In the genomic region with DNA sequence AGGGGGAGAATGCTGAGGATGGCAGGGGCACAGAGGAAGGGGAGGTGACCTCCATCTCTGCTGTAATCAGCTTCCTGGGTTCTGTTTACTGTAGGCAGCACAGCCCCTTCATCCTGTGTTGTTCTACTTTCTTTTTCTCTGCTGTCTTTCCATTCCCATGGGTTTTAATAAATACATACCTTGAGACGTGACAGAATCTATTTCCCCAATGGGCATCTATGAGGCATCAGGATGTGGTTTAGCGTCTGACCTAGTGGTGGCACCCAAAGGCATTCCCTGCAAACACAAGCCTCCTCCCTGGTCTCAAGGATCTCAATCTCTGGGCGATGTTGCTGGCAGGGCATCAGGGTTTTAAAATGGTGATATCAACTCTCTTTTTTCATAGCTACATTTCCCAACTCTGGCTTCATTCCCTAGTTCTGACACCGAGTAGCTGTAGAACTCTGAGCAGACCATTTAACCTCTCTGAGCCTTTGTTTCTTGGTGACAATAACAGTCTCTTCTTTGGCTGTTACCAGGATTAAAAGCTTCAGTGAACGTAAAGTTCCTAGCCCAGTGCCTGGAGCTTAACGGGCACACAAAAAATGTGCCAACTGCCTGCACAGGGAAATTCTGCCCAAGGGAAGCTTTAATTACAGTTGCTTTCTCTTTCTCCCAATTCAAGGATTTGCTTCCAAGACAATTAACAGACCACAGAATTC, we compare ENCODE assay signal across 8 cellular contexts.
A peak's percentile ranks its signal among the peaks of the same experiment; 100 is the strongest.
DNase-seq lines count a peak whose midpoint lies in the region; ATAC-seq and TF ChIP-seq lines count a peak whose summit lies in the region.

No MANE protein-coding gene starts in this region.

- H3K27ac ChIP-seq in VCaP (peak overlapping the region; percentile 30), hepatocyte (no peak overlapping the region)

- H3K79me2 ChIP-seq in hepatocyte = no peaks in the 10 kb centered on the region

- peak; percentile 52 for ATAC-seq in GM21786 (IDR thresholded peaks at IDR 0.05; ENCODE audit: unreplicated experiment)
- ATAC-seq in GM19351 (IDR thresholded peaks at IDR 0.05; ENCODE audit: unreplicated experiment) = no peak

- H3K4me1 ChIP-seq in hepatocyte (ENCODE audit: insufficient read depth) = peaks cover 34% of the 10 kb centered on the region

- no peak overlapping the region for H3K4me3 ChIP-seq in hepatocyte

- no peaks in the 10 kb centered on the region for H3K36me3 ChIP-seq in hepatocyte (replicated peaks; ENCODE audit: insufficient read depth, low read depth)

- H3K9me2 ChIP-seq in hepatocyte (replicated peaks; ENCODE audit: insufficient read depth) = no peaks in the 10 kb centered on the region

- H3K9me3 ChIP-seq in hepatocyte (ENCODE audit: low read depth) = no peaks in the 10 kb centered on the region

- no peaks in the 10 kb centered on the region for H3K27me3 ChIP-seq in hepatocyte

- peak overlapping the region; percentile 16 for H3K4me2 ChIP-seq in hepatocyte

- DNase-seq in ACHN = peak; percentile 80
- no peak for DNase-seq in hepatocyte (ENCODE audit: low spot score)
- no peak for DNase-seq in stimulated activated naive CD4-positive, alpha-beta T cell treated with Interleukin-2 at 50 U/mL for 16 hours (lab: John Stamatoyannopoulos, UW)
- DNase-seq in pons (ENCODE audit: low spot score) = no peak
- DNase-seq in NCI-H2171 (lab: John Stamatoyannopoulos, UW) = no peak

- in situ Hi-C loops in ACHN (cut with HindIII; ENCODE audit: low pct_ligation_motif_present, low pct_unique_long_range_greater_than_20kb, low sequenced_read_pairs) = loop anchor here (25.0 kb wide), 1 partner anchor 134 kb away; no protein-coding TSS in a partner anchor

- WGBS in hepatocyte (ENCODE audit: low lambda C conversion rate, missing lambda C conversion rate) = 63% methylated on average over 6 of the region's 6 CpGs

- no peaks in the 10 kb centered on the region for H4K20me1 ChIP-seq in hepatocyte (ENCODE audit: insufficient read depth, poor library complexity, severe bottlenecking)

- H2AFZ ChIP-seq in hepatocyte = no peak overlapping the region

- TF ChIP-seq CTCF in VCaP (conservative IDR thresholded peaks at IDR 0.05) (no peak), hepatocyte (IDR thresholded peaks at IDR 0.05; ENCODE audit: poor library complexity) (no peak)
